Comparison of ENCODE assay signal across 28 cellular contexts in the genomic region with DNA sequence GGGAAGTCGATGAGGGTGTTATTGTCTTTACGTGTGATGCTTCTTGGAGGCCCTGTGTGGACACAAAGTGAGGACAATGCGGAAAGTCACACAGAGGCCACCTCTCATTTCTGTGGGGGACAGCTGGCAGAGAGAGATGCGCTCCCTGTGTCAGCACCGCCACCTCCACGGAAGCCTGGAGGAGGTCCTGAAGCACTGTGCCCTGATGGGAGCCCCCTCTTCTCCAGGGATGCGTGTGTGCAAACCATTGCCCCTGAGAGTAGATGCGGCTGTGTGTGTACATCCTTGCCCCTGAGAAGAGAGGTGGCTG. TPM values are rescaled to one million over a fixed set of nuclear protein-coding genes. Genes with fewer than 3 reads are reported as not detected.
A peak's percentile ranks its signal among the peaks of the same experiment; 100 is the strongest.
DNase-seq lines count a peak whose midpoint lies in the region; ATAC-seq and TF ChIP-seq lines count a peak whose summit lies in the region.
"Had no signal": no experiment of that assay in that cellular context is flagged by ENCODE, and none has a peak within 500 bp of the region (broad histone marks: within the 10 kb centered on the region; RNA-seq: fewer than 3 reads in every experiment).

No MANE protein-coding gene starts in this region.

- intact Hi-C loops in heart right ventricle (cut with DNase I) (loop anchor here in 5 of 10 donors (5.0 to 10.0 kb wide), 3 partner anchors 103 to 246 kb away; no protein-coding TSS in a partner anchor), left cardiac atrium (cut with DNase I) (loop anchor here in 1 of 2 donors (5.0 kb wide), 1 partner anchor 158 kb away; no protein-coding TSS in a partner anchor), stomach (cut with DNase I; ENCODE audit: low total_unique reads) (loop anchor here (5.0 kb wide), 1 partner anchor 98 kb away; no protein-coding TSS in a partner anchor), sciatic nerve (cut with DNase I) (no loop called here)

- peak overlapping the region in 6 of 10 donors; percentile 90 to 96 (median 94) for H3K27ac ChIP-seq in heart right ventricle
- H3K27ac ChIP-seq in brain microvascular endothelial cell, result peak overlapping the region; percentile 88
- peak overlapping the region in 3 of 5 donors; percentile 20 to 89 (median 80) for H3K27ac ChIP-seq in stomach
- H3K27ac ChIP-seq: hepatocyte, right lobe of liver, tibial artery had no signal

- peaks cover 33% of the 10 kb centered on the region for H3K27me3 Mint-ChIP-seq in nephron (ENCODE audit: low read depth)

- no peaks in the 10 kb centered on the region for H3K9me3 ChIP-seq in heart right ventricle
- no peaks in the 10 kb centered on the region for H3K9me3 ChIP-seq in stomach
- H3K9me3 ChIP-seq: colonic mucosa, esophagus muscularis mucosa, right lobe of liver, tibial artery had no signal

- peak overlapping the region; percentile 29 to 69 (median 52) for H3K4me3 Mint-ChIP-seq in nephron
- H3K4me3 Mint-ChIP-seq in stimulated activated effector memory CD8-positive, alpha-beta T cell treated with anti-CD3 and anti-CD28 coated beads, Interleukin-12 subunit alpha, Interleukin-12 subunit beta, amount 100 ng/mL, for 72 hours, result no peak overlapping the region
- H3K4me3 Mint-ChIP-seq: activated CD4-positive, alpha-beta T cell treated with anti-CD3 and anti-CD28 coated beads, Interleukin-2, amount 10 ng/mL, durations not matched to agents 24 days and 14 days; activated naive CD4-positive, alpha-beta T cell treated with anti-CD3 and anti-CD28 coated beads for 36 hours; activated T-cell treated with anti-CD3 and anti-CD28 coated beads, Interleukin-2, amount 50 U/mL, for 4 hours; CD8-positive, alpha-beta T cell; mesothelial cell of epicardium; T-helper 2 cell treated with Interferon-gamma antibody and Interleukin-4, amounts not matched to agents 5 μg/mL and 100 μg/mL, for 36 hours had no signal

- 87 to 90% methylated on average over 8 of the region's 8 CpGs for WGBS in heart right ventricle, 2 donors
- 80 to 91% (median 86%) methylated on average over 8 of the region's 8 CpGs for WGBS in stomach, 5 donors

- no peak for TF ChIP-seq POLR2A in stomach (IDR thresholded peaks at IDR 0.05)

- no peak overlapping the region for H3K27ac Mint-ChIP-seq in nephron
- no peak overlapping the region for H3K27ac Mint-ChIP-seq in stimulated activated effector memory CD8-positive, alpha-beta T cell treated with anti-CD3 and anti-CD28 coated beads, Interleukin-12 subunit alpha, Interleukin-12 subunit beta, amount 100 ng/mL, for 72 hours
- H3K27ac Mint-ChIP-seq: activated CD4-positive, alpha-beta T cell treated with anti-CD3 and anti-CD28 coated beads, Interleukin-2, amount 10 ng/mL, durations not matched to agents 24 days and 14 days; activated naive CD4-positive, alpha-beta T cell treated with anti-CD3 and anti-CD28 coated beads for 36 hours; CD8-positive, alpha-beta T cell; mesothelial cell of epicardium; T-helper 2 cell treated with Interferon-gamma antibody and Interleukin-4, amounts not matched to agents 5 μg/mL and 100 μg/mL, for 36 hours had no signal

- ATAC-seq in heart right ventricle (no peak), left cardiac atrium (no peak), sciatic nerve (no peak)
- no peak for ATAC-seq in stimulated activated effector memory CD8-positive, alpha-beta T cell treated with anti-CD3 and anti-CD28 coated beads, Interleukin-12 subunit alpha, Interleukin-12 subunit beta, amount 100 ng/mL, for 72 hours
- ATAC-seq: activated T-cell treated with anti-CD3 and anti-CD28 coated beads, Interleukin-2, amount 50 U/mL, for 4 hours; CD8-positive, alpha-beta T cell; left colon; natural killer cell; Right ventricle myocardium inferior had no signal

- TF ChIP-seq CTCF in heart right ventricle (IDR thresholded peaks at IDR 0.05) (no peak), brain microvascular endothelial cell (IDR thresholded peaks at IDR 0.05; ENCODE audit: low read depth, low read length, missing control alignments) (no peak), nephron (IDR thresholded peaks at IDR 0.05; ENCODE audit: unreplicated experiment in 3 of 3) (no peak), stomach (IDR thresholded peaks at IDR 0.05) (no peak)

- peaks cover 2 to 68% (median 48%) of the 10 kb centered on the region in 9 donors for H3K4me1 ChIP-seq in heart right ventricle
- peaks cover 15 to 47% (median 33%) of the 10 kb centered on the region in 4 donors for H3K4me1 ChIP-seq in stomach

- H3K27me3 ChIP-seq in heart right ventricle (peaks cover 0 to 6% (median 0%) of the 10 kb centered on the region in 7 donors), brain microvascular endothelial cell (replicated peaks) (no peaks in the 10 kb centered on the region), stomach (peaks cover 0 to 19% (median 0%) of the 10 kb centered on the region in 3 donors)
- H3K27me3 ChIP-seq: colonic mucosa, hepatocyte, right lobe of liver had no signal

- no peaks in the 10 kb centered on the region for H3K36me3 Mint-ChIP-seq in nephron (ENCODE audit: low read depth)
- H3K36me3 Mint-ChIP-seq in stimulated activated effector memory CD8-positive, alpha-beta T cell treated with anti-CD3 and anti-CD28 coated beads, Interleukin-12 subunit alpha, Interleukin-12 subunit beta, amount 100 ng/mL, for 72 hours, result no peaks in the 10 kb centered on the region
- H3K36me3 Mint-ChIP-seq: CD8-positive, alpha-beta T cell; mesothelial cell of epicardium; natural killer cell had no signal

- TF ChIP-seq EP300 in stomach (IDR thresholded peaks at IDR 0.05), result no peak

- H3K9me3 Mint-ChIP-seq in nephron, result no peaks in the 10 kb centered on the region
- H3K9me3 Mint-ChIP-seq in stimulated activated effector memory CD8-positive, alpha-beta T cell treated with anti-CD3 and anti-CD28 coated beads, Interleukin-12 subunit alpha, Interleukin-12 subunit beta, amount 100 ng/mL, for 72 hours, result no peaks in the 10 kb centered on the region
- H3K9me3 Mint-ChIP-seq: activated CD4-positive, alpha-beta T cell treated with anti-CD3 and anti-CD28 coated beads, Interleukin-2, amount 10 ng/mL, durations not matched to agents 24 days and 14 days; activated naive CD4-positive, alpha-beta T cell treated with anti-CD3 and anti-CD28 coated beads for 36 hours; activated T-cell treated with anti-CD3 and anti-CD28 coated beads, Interleukin-2, amount 50 U/mL, for 4 hours; CD8-positive, alpha-beta T cell; mesothelial cell of epicardium; natural killer cell; T-helper 2 cell treated with Interferon-gamma antibody and Interleukin-4, amounts not matched to agents 5 μg/mL and 100 μg/mL, for 36 hours had no signal

- no peaks in the 10 kb centered on the region for H3K4me1 Mint-ChIP-seq in nephron
- peaks cover 6% of the 10 kb centered on the region for H3K4me1 Mint-ChIP-seq in stimulated activated effector memory CD8-positive, alpha-beta T cell treated with anti-CD3 and anti-CD28 coated beads, Interleukin-12 subunit alpha, Interleukin-12 subunit beta, amount 100 ng/mL, for 72 hours
- H3K4me1 Mint-ChIP-seq: activated CD4-positive, alpha-beta T cell treated with anti-CD3 and anti-CD28 coated beads, Interleukin-2, amount 10 ng/mL, durations not matched to agents 24 days and 14 days; mesothelial cell of epicardium; natural killer cell had no signal

- no peaks in the 10 kb centered on the region for H3K36me3 ChIP-seq in heart right ventricle
- H3K36me3 ChIP-seq in brain microvascular endothelial cell (replicated peaks), result no peaks in the 10 kb centered on the region
- H3K36me3 ChIP-seq in stomach, result no peaks in the 10 kb centered on the region
- H3K36me3 ChIP-seq: colonic mucosa, esophagus muscularis mucosa, right lobe of liver, tibial artery had no signal

- no peak overlapping the region for H3K4me3 ChIP-seq in heart right ventricle
- no peak overlapping the region for H3K4me3 ChIP-seq in brain microvascular endothelial cell (ENCODE audit: low read depth, low read length)
- no peak overlapping the region for H3K4me3 ChIP-seq in stomach
- H3K4me3 ChIP-seq: colonic mucosa, hepatocyte, right lobe of liver had no signal

- in situ Hi-C loops in brain microvascular endothelial cell (cut with HindIII; ENCODE audit: low pct_ligation_motif_present, low sequenced_read_pairs), result loop anchor here (10.0 kb wide), 1 partner anchor 106 kb away; no protein-coding TSS in a partner anchor

- DNase-seq in heart right ventricle (no peak), left cardiac atrium (no peak), brain microvascular endothelial cell (no peak), stomach (no peak), sciatic nerve (ENCODE audit: low spot score) (no peak), NCI-H2196 (lab: John Stamatoyannopoulos, UW; ENCODE audit: unreplicated experiment) (no peak)
- no peak for DNase-seq in stimulated activated effector memory CD8-positive, alpha-beta T cell treated with anti-CD3 and anti-CD28 coated beads, Interleukin-12 subunit alpha, Interleukin-12 subunit beta, amount 100 ng/mL, for 72 hours (ENCODE audit: low spot score in 2 of 2)
- DNase-seq: activated CD4-positive, alpha-beta T cell treated with anti-CD3 and anti-CD28 coated beads, Interleukin-2, amount 10 ng/mL, durations not matched to agents 24 days and 14 days; activated naive CD4-positive, alpha-beta T cell treated with anti-CD3 and anti-CD28 coated beads for 36 hours; activated T-cell treated with anti-CD3 and anti-CD28 coated beads, Interleukin-2, amount 50 U/mL, for 4 hours; colonic mucosa; effector memory CD4-positive, alpha-beta T cell; GOT3; left colon; natural killer cell; right lobe of liver; tibial artery had no signal

RNA-seq across cellular contexts. Expression of a gene that starts 2.0 kb away (rescaled TPM):
- total RNA-seq in heart right ventricle (10 to 100 TPM; 17.1 to 42.8 (median 23.0) TPM), left cardiac atrium (10 to 100 TPM; 14.2 to 24.3 TPM), stomach (10 to 100 TPM in 4 of 5 donors, 1 to 10 TPM in 1; 5.5 to 26.4 (median 13.2) TPM), sciatic nerve (53.0 TPM)
- polyA plus RNA-seq in heart right ventricle (1 to 10 TPM; 6.1 to 7.3 TPM), stomach (1 to 10 TPM; 4.0 to 5.0 (median 4.4) TPM)

RNA-seq across cellular contexts. Expression of a gene that starts 16.2 kb away (rescaled TPM):
- not detected for total RNA-seq in heart right ventricle
- not detected for polyA plus RNA-seq in heart right ventricle
- not detected for total RNA-seq in left cardiac atrium
- 10 to 100 TPM in 1 of 5 donors, 1 to 10 TPM in 1, not detected in 3; 1.7 to 15.4 TPM for total RNA-seq in stomach
- polyA plus RNA-seq in stomach, result under 1 TPM in 1 of 3 donors, not detected in 2; 0.25 TPM
- not detected for total RNA-seq in sciatic nerve
- total RNA-seq: A172; activated CD4-positive, alpha-beta T cell treated with anti-CD3 and anti-CD28 coated beads, Interleukin-2, amount 10 ng/mL, durations not matched to agents 24 days and 14 days; activated naive CD4-positive, alpha-beta T cell treated with anti-CD3 and anti-CD28 coated beads for 36 hours; activated T-cell treated with anti-CD3 and anti-CD28 coated beads, Interleukin-2, amount 50 U/mL, for 4 hours; CD8-positive, alpha-beta T cell; esophagus muscularis mucosa; frontal cortex; LHCN-M2; mesothelial cell of epicardium; natural killer cell; NCI-H460; Right ventricle myocardium inferior had no signal
